ENCODE assay signal across 17 cellular contexts in the genomic region with DNA sequence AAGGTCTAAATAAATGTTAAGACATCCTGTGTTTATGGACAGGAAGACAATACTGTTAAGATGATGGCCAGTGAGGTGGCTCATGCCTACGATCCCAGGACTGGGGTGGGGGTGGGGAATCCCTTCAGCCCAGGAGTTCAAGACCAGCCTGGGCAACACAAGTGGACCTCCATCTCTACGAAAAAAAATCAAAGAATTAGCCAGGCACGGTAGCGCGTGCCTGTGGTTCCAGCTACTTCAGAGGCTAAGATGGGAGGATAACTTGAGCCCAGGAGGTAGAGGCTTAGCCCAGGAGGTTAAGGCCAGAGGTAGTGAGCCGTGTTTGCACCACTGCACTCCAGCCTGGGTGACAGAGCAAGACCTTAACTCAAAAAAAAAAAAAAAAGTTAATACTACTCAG. TPM values are rescaled to one million over a fixed set of nuclear protein-coding genes. Genes with fewer than 3 reads are reported as not detected.
DNase-seq lines count a peak whose midpoint lies in the region; ATAC-seq, FAIRE-seq and TF ChIP-seq lines count a peak whose summit lies in the region.
"Had no signal": no experiment of that assay in that cellular context is flagged by ENCODE, and none has a peak within 500 bp of the region (broad histone marks: within the 10 kb centered on the region; RNA-seq: fewer than 3 reads in every experiment).

No MANE protein-coding gene starts in this region.

- H3K27ac Mint-ChIP-seq in astrocyte (ENCODE audit: unreplicated experiment), result peak overlapping the region; percentile 34
- peak overlapping the region; percentile 83 to 95 (median 85) for H3K27ac Mint-ChIP-seq in nephron
- no peak overlapping the region for H3K27ac Mint-ChIP-seq in type B pancreatic cell
- H3K27ac Mint-ChIP-seq: B cell; CD4-positive, alpha-beta memory T cell had no signal

- no peak overlapping the region for H3K4me3 ChIP-seq in astrocyte (ENCODE audit: insufficient read depth, low read depth, low read length)
- no peak overlapping the region for H3K4me3 ChIP-seq in gastroesophageal sphincter
- H3K4me3 ChIP-seq: GM12878 had no signal

- no peak for FAIRE-seq in astrocyte (lab: Jason Lieb, UNC)
- FAIRE-seq: GM12878 had no signal

- ATAC-seq in gastroesophageal sphincter (no peak), HG02610 (IDR thresholded peaks at IDR 0.05; ENCODE audit: unreplicated experiment) (no peak)
- ATAC-seq: GM12878 had no signal

- H3K79me2 ChIP-seq in astrocyte (ENCODE audit: insufficient read depth, low read length), result no peaks in the 10 kb centered on the region

- no peaks in the 10 kb centered on the region for H3K9me3 ChIP-seq in astrocyte (ENCODE audit: insufficient read depth, low read depth, low read length)
- no peaks in the 10 kb centered on the region for H3K9me3 ChIP-seq in gastroesophageal sphincter

- H2AFZ ChIP-seq in astrocyte (ENCODE audit: low read depth, low read length), result no peak overlapping the region

- H3K27me3 ChIP-seq in astrocyte (ENCODE audit: insufficient read depth, low read length), result peaks cover 45% of the 10 kb centered on the region
- H3K27me3 ChIP-seq in gastroesophageal sphincter, result peaks cover 11% of the 10 kb centered on the region

- no peak overlapping the region for H3K4me2 ChIP-seq in astrocyte (ENCODE audit: low read length)

- peaks cover 3% of the 10 kb centered on the region for H3K27me3 Mint-ChIP-seq in astrocyte (ENCODE audit: low read depth, unreplicated experiment)
- H3K27me3 Mint-ChIP-seq in nephron (ENCODE audit: low read depth), result peaks cover 22% of the 10 kb centered on the region
- peaks cover 29% of the 10 kb centered on the region for H3K27me3 Mint-ChIP-seq in type B pancreatic cell

- H3K36me3 Mint-ChIP-seq in astrocyte (ENCODE audit: low read depth, unreplicated experiment) (peaks cover 3% of the 10 kb centered on the region), nephron (ENCODE audit: low read depth) (peaks cover 14% of the 10 kb centered on the region), type B pancreatic cell (peaks cover 22% of the 10 kb centered on the region)
- H3K36me3 Mint-ChIP-seq: CD4-positive, alpha-beta memory T cell had no signal

- DNase-seq in astrocyte (ENCODE audit: low read depth), result no peak
- DNase-seq in type B pancreatic cell (ENCODE audit: extremely low spot score, unreplicated experiment), result no peak
- DNase-seq in activated gamma-delta T cell treated with Interleukin-2 at 50 U/mL for 16 hours, result no peak
- no peak for DNase-seq in CD1c-positive myeloid dendritic cell (ENCODE audit: extremely low spot score)
- DNase-seq: CD4-positive, alpha-beta memory T cell; DMS79; Karpas-422; NCI-H1105 treated with DMSO at 0.1 percent for 48 hours; NCI-H187 treated with DMSO at 0.1 percent for 48 hours; NCI-H2171; NCI-H510A; NCI-H82 had no signal

- TF ChIP-seq CTCF in astrocyte (IDR thresholded peaks at IDR 0.05; ENCODE audit: insufficient read depth, low read depth, low read length) (no peak), gastroesophageal sphincter (IDR thresholded peaks at IDR 0.05) (no peak), nephron (IDR thresholded peaks at IDR 0.05; ENCODE audit: unreplicated experiment in 3 of 3) (no peak), type B pancreatic cell (conservative IDR thresholded peaks at IDR 0.05) (no peak)

- H3K9me3 Mint-ChIP-seq in astrocyte (ENCODE audit: unreplicated experiment) (peaks cover 2% of the 10 kb centered on the region), nephron (peaks cover 5% of the 10 kb centered on the region), type B pancreatic cell (peaks cover 11% of the 10 kb centered on the region)

- H3K27ac ChIP-seq in astrocyte (ENCODE audit: low read depth, low read length), result no peak overlapping the region
- peak overlapping the region; percentile 80 to 96 (median 90) for H3K27ac ChIP-seq in gastroesophageal sphincter

- 58 to 60% methylated on average over 6 of the region's 6 CpGs for WGBS in gastroesophageal sphincter (ENCODE audit: low coverage in 1 of 2), 2 donors

- no peak overlapping the region for H3K9ac ChIP-seq in astrocyte (ENCODE audit: low read length)

- peaks cover 4% of the 10 kb centered on the region for H3K4me1 ChIP-seq in astrocyte (ENCODE audit: insufficient read depth, low read length)
- H3K4me1 ChIP-seq in gastroesophageal sphincter, result peaks cover 4 to 89% (median 11%) of the 10 kb centered on the region in 3 donors

- H3K36me3 ChIP-seq in astrocyte (ENCODE audit: insufficient read depth, low read length), result no peaks in the 10 kb centered on the region
- no peaks in the 10 kb centered on the region for H3K36me3 ChIP-seq in gastroesophageal sphincter

- TF ChIP-seq EP300 in gastroesophageal sphincter (IDR thresholded peaks at IDR 0.05), result no peak

- H3K4me1 Mint-ChIP-seq in astrocyte (ENCODE audit: low read depth, unreplicated experiment), result peaks cover 15% of the 10 kb centered on the region
- H3K4me1 Mint-ChIP-seq in nephron, result peaks cover 45% of the 10 kb centered on the region
- peaks cover 44% of the 10 kb centered on the region for H3K4me1 Mint-ChIP-seq in type B pancreatic cell (ENCODE audit: unreplicated experiment)

- no peak for TF ChIP-seq POLR2A in gastroesophageal sphincter (IDR thresholded peaks at IDR 0.05)

- H4K20me1 ChIP-seq in astrocyte (ENCODE audit: insufficient read depth, low read length), result no peaks in the 10 kb centered on the region

- H3K4me3 Mint-ChIP-seq in astrocyte (ENCODE audit: unreplicated experiment), result no peak overlapping the region
- peak overlapping the region in 2 of 3 experiments; percentile 42 to 48 for H3K4me3 Mint-ChIP-seq in nephron
- H3K4me3 Mint-ChIP-seq in type B pancreatic cell, result peak overlapping the region; percentile 12
- H3K4me3 Mint-ChIP-seq: B cell; CD4-positive, alpha-beta memory T cell had no signal

RNA-seq across cellular contexts. Expression of a gene that starts 5.3 kb away (rescaled TPM):
- 4.9 and 11.6 TPM in 2 replicates for total RNA-seq in astrocyte
- total RNA-seq in gastroesophageal sphincter, result 10 to 100 TPM; 40.8 to 69.1 (median 63.2) TPM
- 7.4 and 48.9 TPM in 2 replicates for total RNA-seq in type B pancreatic cell (ENCODE audit: low replicate concordance)
